ENCODE assay signal across 8 cellular contexts in genomic region chr19:10835089-10835753, GRCh38. TPM values are rescaled to one million over a fixed set of nuclear protein-coding genes. Genes with fewer than 3 reads are reported as not detected.
DNase-seq lines count a peak whose midpoint lies in the region; ATAC-seq and TF ChIP-seq lines count a peak whose summit lies in the region.

No MANE protein-coding gene starts in this region.

- 47% methylated on average over 32 of the region's 32 CpGs for WGBS in prostate gland

- H3K4me1 Mint-ChIP-seq in T-cell = peaks cover 12 to 17% (median 16%) of the 10 kb centered on the region in 3 donors

- H3K27me3 ChIP-seq in foreskin keratinocyte (no peaks in the 10 kb centered on the region), prostate gland (replicated peaks; ENCODE audit: insufficient read depth) (no peaks in the 10 kb centered on the region)

- H3K9me3 Mint-ChIP-seq in T-cell = peaks cover 0 to 10% (median 3%) of the 10 kb centered on the region in 3 donors

- no peaks in the 10 kb centered on the region for H3K4me1 ChIP-seq in foreskin keratinocyte
- no peaks in the 10 kb centered on the region for H3K4me1 ChIP-seq in prostate gland (replicated peaks)

- intact Hi-C loops in prostate gland (cut with DNase I) = no loop called here

- peak overlapping the region; percentile 35 to 74 for H3K4me3 ChIP-seq in prostate gland

- POLR2A ChIA-PET in T-cell (lab: Charles Lee) = interaction anchor here in 1 of 2 donors (0.9 kb wide), 1 partner anchor 37 kb away, joined by 3 read pairs; no protein-coding TSS in a partner anchor

- peak; percentile 53 for DNase-seq in NCI-H146 (lab: John Stamatoyannopoulos, UW)
- DNase-seq in NCI-H146 treated with DMSO at 0.1 percent for 48 hours (lab: John Stamatoyannopoulos, UW; ENCODE audit: unreplicated experiment) = no peak
- DNase-seq in T-cell = peak in 5 of 34 experiments; percentile 18 to 97 (median 93)
- peak in 1 of 2 donors; percentile 5 for DNase-seq in foreskin keratinocyte
- DNase-seq in prostate gland (ENCODE audit: low spot score) = peak; percentile 100
- no peak for DNase-seq in stimulated activated naive CD4-positive, alpha-beta T cell (lab: John Stamatoyannopoulos, UW)
- DNase-seq in KG1 (lab: John Stamatoyannopoulos, UW) = no peak

- TF ChIP-seq CTCF in foreskin keratinocyte (conservative IDR thresholded peaks at IDR 0.05) (no peak), prostate gland (IDR thresholded peaks at IDR 0.05) (no peak)

- no peak overlapping the region for H3K27ac ChIP-seq in foreskin keratinocyte
- peak overlapping the region; percentile 98 for H3K27ac ChIP-seq in prostate gland

- H3K9me3 ChIP-seq in prostate gland = no peaks in the 10 kb centered on the region

- peaks cover 0 to under 1% of the 10 kb centered on the region in 2 donors for H3K36me3 ChIP-seq in prostate gland

- H3K36me3 Mint-ChIP-seq in T-cell = peaks cover 4% of the 10 kb centered on the region

- peak overlapping the region; percentile 99 to 100 for H3K27ac Mint-ChIP-seq in T-cell

- peak overlapping the region; percentile 97 to 99 (median 98) for H3K4me3 Mint-ChIP-seq in T-cell

- no peak for TF ChIP-seq POLR2A in prostate gland (IDR thresholded peaks at IDR 0.05)

- H3K27me3 Mint-ChIP-seq in T-cell = no peaks in the 10 kb centered on the region

- ATAC-seq in T-cell (replicated peaks in 1 of 4) (no peak), foreskin keratinocyte (peak; percentile 2), HG02973 (IDR thresholded peaks at IDR 0.05; ENCODE audit: unreplicated experiment) (no peak)

- CTCF ChIA-PET in T-cell (lab: Charles Lee) = interaction anchor here (0.5 to 2.4 kb wide), 5 partner anchors 9 to 117 kb away, joined by 3 to 33 read pairs (median 7); partner anchors contain the start of gene DNM2 (in 1 of the 2)

RNA-seq across cellular contexts. Expression of gene TMED1, which starts 0.8 kb away (rescaled TPM):
- total RNA-seq in T-cell (10 to 100 TPM in 2 of 5 donors, 1 to 10 TPM in 3; 6.1 to 11.4 (median 9.5) TPM), foreskin keratinocyte (24.1 and 25.8 TPM in 2 replicates), prostate gland (10 to 100 TPM; 41.9 to 47.8 TPM)
- polyA plus RNA-seq in foreskin keratinocyte = 34.3 and 35.0 TPM in 2 replicates

RNA-seq across cellular contexts. Expression of gene C19orf38, which starts 13.0 kb away (rescaled TPM):
- 1 to 10 TPM in 3 of 5 donors, under 1 TPM in 2; 0.51 to 1.8 (median 1.0) TPM for total RNA-seq in T-cell
- total RNA-seq in foreskin keratinocyte = not detected in 2 replicates
- polyA plus RNA-seq in foreskin keratinocyte = 0.18 TPM in 1 of 2 replicates, not detected in the other
- total RNA-seq in prostate gland = 1 to 10 TPM in 1 of 2 donors, under 1 TPM in 1; 0.91 to 6.4 TPM

RNA-seq across cellular contexts. Expression of gene CARM1, which starts 36.1 kb away (rescaled TPM):
- total RNA-seq in T-cell (10 to 100 TPM; 22.3 to 35.2 (median 30.8) TPM), foreskin keratinocyte (50.6 and 51.3 TPM in 2 replicates), prostate gland (10 to 100 TPM; 14.5 to 54.4 TPM)
- 48.8 and 51.8 TPM in 2 replicates for polyA plus RNA-seq in foreskin keratinocyte

Comparison
In these comparisons a context has a peak if more than half of its experiments do, and no peak if none do; other contexts are left out.
1. DNase-seq: peak in NCI-H146 (single experiment) and prostate gland (single experiment); none in NCI-H146 treated with DMSO at 0.1 percent for 48 hours (single experiment), stimulated activated naive CD4-positive, alpha-beta T cell (0 of 6) and KG1 (single experiment).